In genomic region chr2:127359520-127359919, GRCh38 we compare ENCODE assay signal across 15 cellular contexts. TPM values are rescaled to one million over a fixed set of nuclear protein-coding genes. Genes with fewer than 3 reads are reported as not detected.
"Had no signal": no experiment of that assay in that cellular context is flagged by ENCODE, and none has a peak within 500 bp of the region (broad histone marks: within the 10 kb centered on the region; RNA-seq: fewer than 3 reads in every experiment).

No MANE protein-coding gene starts in this region.

- H3K27ac Mint-ChIP-seq: activated CD8-positive, alpha-beta memory T cell treated with anti-CD3 and anti-CD28 coated beads, Interleukin-2, amount 10 ng/mL, durations not matched to agents 7 days and 5 days; activated naive CD8-positive, alpha-beta T cell treated with anti-CD3 and anti-CD28 coated beads, Interleukin-2, amount 10 ng/mL, durations not matched to agents 7 days and 5 days; mesothelial cell of epicardium; neural progenitor cell had no signal

- H3K4me1 ChIP-seq: esophagus squamous epithelium had no signal

- H3K27me3 Mint-ChIP-seq: activated CD8-positive, alpha-beta memory T cell treated with anti-CD3 and anti-CD28 coated beads, Interleukin-2, amount 10 ng/mL, durations not matched to agents 7 days and 5 days; activated naive CD8-positive, alpha-beta T cell treated with anti-CD3 and anti-CD28 coated beads, Interleukin-2, amount 10 ng/mL, durations not matched to agents 7 days and 5 days had no signal

- H3K4me3 ChIP-seq: ascending aorta, esophagus squamous epithelium, neural progenitor cell, transverse colon had no signal

- H3K4me3 Mint-ChIP-seq: activated CD8-positive, alpha-beta memory T cell treated with anti-CD3 and anti-CD28 coated beads, Interleukin-2, amount 10 ng/mL, durations not matched to agents 7 days and 5 days; activated naive CD8-positive, alpha-beta T cell treated with anti-CD3 and anti-CD28 coated beads, Interleukin-2, amount 10 ng/mL, durations not matched to agents 7 days and 5 days; mesothelial cell of epicardium; neural progenitor cell had no signal

- H3K36me3 ChIP-seq: ascending aorta, esophagus squamous epithelium, neural progenitor cell, transverse colon had no signal

- DNase-seq: activated CD4-positive, alpha-beta T cell treated with anti-CD3 and anti-CD28 coated beads, Interleukin-2, amount 50 U/mL, for 4 hours; activated CD4-positive, CD25-positive, alpha-beta regulatory T cell treated with anti-CD3 and anti-CD28 coated beads, Interleukin-2, amount 50 U/mL, for 72 hours; activated CD8-positive, alpha-beta memory T cell treated with anti-CD3 and anti-CD28 coated beads, Interleukin-2, amount 10 ng/mL, durations not matched to agents 7 days and 5 days; activated naive CD8-positive, alpha-beta T cell treated with anti-CD3 and anti-CD28 coated beads, Interleukin-2, amount 10 ng/mL, durations not matched to agents 7 days and 5 days; activated T-cell treated with anti-CD3 and anti-CD28 coated beads, Interleukin-2, amount 50 U/mL, for 48 hours; esophagus squamous epithelium; foreskin keratinocyte; transverse colon had no signal

- H3K27ac ChIP-seq: ascending aorta, esophagus squamous epithelium, foreskin keratinocyte, neural progenitor cell, parathyroid adenoma, transverse colon had no signal

- H3K4me1 Mint-ChIP-seq: neural progenitor cell had no signal

- H3K4me2 ChIP-seq: neural progenitor cell had no signal

- ATAC-seq: activated CD8-positive, alpha-beta memory T cell treated with anti-CD3 and anti-CD28 coated beads, Interleukin-2, amount 10 ng/mL, durations not matched to agents 7 days and 5 days; foreskin keratinocyte had no signal

- H2AFZ ChIP-seq: neural progenitor cell, parathyroid adenoma had no signal

- H3K27me3 ChIP-seq: ascending aorta, esophagus squamous epithelium, foreskin keratinocyte, neural progenitor cell, transverse colon had no signal

- H3K9me3 ChIP-seq: ascending aorta, esophagus squamous epithelium, transverse colon had no signal

RNA-seq across cellular contexts. Expression of gene PROC, which starts 58.7 kb away (rescaled TPM):
- total RNA-seq: activated naive CD8-positive, alpha-beta T cell treated with anti-CD3 and anti-CD28 coated beads, Interleukin-2, amount 10 ng/mL, durations not matched to agents 7 days and 5 days; ascending aorta; myocyte; skeletal muscle tissue; subcutaneous adipose tissue had no signal
